15 cellular contexts compared by ENCODE assay signal in the genomic region with DNA sequence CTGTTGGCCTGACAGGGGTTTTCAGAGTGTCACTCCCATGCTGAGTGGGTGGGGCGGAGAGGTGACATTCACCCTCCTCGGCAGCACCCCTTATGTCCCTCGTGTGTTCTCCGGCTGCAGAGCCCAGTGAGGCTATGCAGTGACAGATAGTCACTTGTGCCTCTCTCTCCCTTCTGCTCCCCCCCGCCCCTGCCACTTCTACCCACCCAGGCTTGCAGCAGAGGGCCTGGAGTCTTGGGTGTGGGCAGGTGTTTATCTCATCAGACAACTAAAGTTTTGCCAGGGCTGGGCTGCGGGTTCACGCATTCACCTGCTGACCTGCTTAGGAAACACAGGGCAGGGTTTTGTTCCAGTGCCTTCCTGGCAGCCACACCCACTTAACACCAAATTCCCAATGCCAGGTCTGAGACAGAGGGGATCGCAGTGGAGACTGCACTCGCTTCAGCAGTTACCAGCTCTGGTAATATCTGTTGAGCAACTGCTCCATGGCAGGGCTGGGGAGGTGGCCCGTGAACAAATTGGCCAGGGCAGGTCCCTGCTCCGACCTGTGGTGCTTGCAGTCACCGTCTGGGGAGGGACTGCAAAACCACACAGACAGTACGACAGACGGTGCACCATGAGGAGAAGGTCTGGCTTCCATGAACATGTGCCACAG. TPM values are rescaled to one million over a fixed set of nuclear protein-coding genes. Genes with fewer than 3 reads are reported as not detected.
DNase-seq lines count a peak whose midpoint lies in the region; ATAC-seq and TF ChIP-seq lines count a peak whose summit lies in the region.
"Had no signal": no experiment of that assay in that cellular context is flagged by ENCODE, and none has a peak within 500 bp of the region (broad histone marks: within the 10 kb centered on the region; RNA-seq: fewer than 3 reads in every experiment).

No MANE protein-coding gene starts in this region.

- H3K36me3 ChIP-seq in HUES48 (ENCODE audit: control insufficient read depth, insufficient read depth, low read length) = no peaks in the 10 kb centered on the region

- H3K27ac ChIP-seq in HUES48 (ENCODE audit: low read depth, low read length) = peak overlapping the region; percentile 38
- H3K27ac ChIP-seq: KMS-11, testis had no signal

- no peaks in the 10 kb centered on the region for H3K9me3 Mint-ChIP-seq in stimulated activated effector memory CD8-positive, alpha-beta T cell treated with anti-CD3 and anti-CD28 coated beads, Interleukin-12 subunit alpha, Interleukin-12 subunit beta, amount 100 ng/mL, for 72 hours
- no peaks in the 10 kb centered on the region for H3K9me3 Mint-ChIP-seq in endothelial cell (ENCODE audit: unreplicated experiment)

- peaks cover 6% of the 10 kb centered on the region for H3K27me3 Mint-ChIP-seq in endothelial cell (ENCODE audit: unreplicated experiment)

- no peaks in the 10 kb centered on the region for H3K27me3 ChIP-seq in HUES48 (ENCODE audit: control insufficient read depth, insufficient read depth, low read length)
- H3K27me3 ChIP-seq: testis had no signal

- ATAC-seq in left lobe of liver (peak; percentile 78), GM18867 (IDR thresholded peaks at IDR 0.05; ENCODE audit: unreplicated experiment) (no peak), HG03432 (IDR thresholded peaks at IDR 0.05; ENCODE audit: unreplicated experiment) (no peak)
- ATAC-seq in stimulated activated effector memory CD8-positive, alpha-beta T cell treated with anti-CD3 and anti-CD28 coated beads, Interleukin-12 subunit alpha, Interleukin-12 subunit beta, amount 100 ng/mL, for 72 hours = peak; percentile 42

- no peak overlapping the region for H3K4me3 Mint-ChIP-seq in stimulated activated effector memory CD8-positive, alpha-beta T cell treated with anti-CD3 and anti-CD28 coated beads, Interleukin-12 subunit alpha, Interleukin-12 subunit beta, amount 100 ng/mL, for 72 hours
- H3K4me3 Mint-ChIP-seq in endothelial cell (ENCODE audit: unreplicated experiment) = no peak overlapping the region

- no peak for TF ChIP-seq CTCF in endothelial cell (IDR thresholded peaks at IDR 0.05; ENCODE audit: unreplicated experiment)

- peaks cover 66% of the 10 kb centered on the region for H3K4me1 ChIP-seq in HUES48 (ENCODE audit: control insufficient read depth, insufficient read depth, low read length)

- H3K4me3 ChIP-seq in HUES48 (ENCODE audit: low read depth, low read length) = no peak overlapping the region
- H3K4me3 ChIP-seq: testis had no signal

- H3K36me3 Mint-ChIP-seq in stimulated activated effector memory CD8-positive, alpha-beta T cell treated with anti-CD3 and anti-CD28 coated beads, Interleukin-12 subunit alpha, Interleukin-12 subunit beta, amount 100 ng/mL, for 72 hours = no peaks in the 10 kb centered on the region
- H3K36me3 Mint-ChIP-seq in endothelial cell (ENCODE audit: low read depth, unreplicated experiment) = no peaks in the 10 kb centered on the region

- peak overlapping the region; percentile 71 for H3K27ac Mint-ChIP-seq in stimulated activated effector memory CD8-positive, alpha-beta T cell treated with anti-CD3 and anti-CD28 coated beads, Interleukin-12 subunit alpha, Interleukin-12 subunit beta, amount 100 ng/mL, for 72 hours
- no peak overlapping the region for H3K27ac Mint-ChIP-seq in endothelial cell (ENCODE audit: unreplicated experiment)

- no peaks in the 10 kb centered on the region for H3K9me3 ChIP-seq in HUES48 (ENCODE audit: control insufficient read depth, insufficient read depth, low read length)
- H3K9me3 ChIP-seq: testis had no signal

- no peak overlapping the region for H3K9ac ChIP-seq in HUES48 (ENCODE audit: low read depth, low read length)
- H3K9ac ChIP-seq: KMS-11 had no signal

- peak; percentile 49 for DNase-seq in SW480 (ENCODE audit: low spot score)
- peak; percentile 86 for DNase-seq in left lobe of liver (ENCODE audit: low spot score)
- no peak for DNase-seq in stimulated activated effector memory CD8-positive, alpha-beta T cell treated with anti-CD3 and anti-CD28 coated beads, Interleukin-12 subunit alpha, Interleukin-12 subunit beta, amount 100 ng/mL, for 72 hours (ENCODE audit: low spot score in 2 of 2)
- DNase-seq in endothelial cell (ENCODE audit: low spot score) = no peak
- DNase-seq: activated CD8-positive, alpha-beta memory T cell treated with anti-CD3 and anti-CD28 coated beads for 24 hours; AML-193; NCI-H1048; SHP77; stimulated activated CD4-positive, alpha-beta T cell treated with anti-CD3 and anti-CD28 coated beads, Interleukin-4, amount 100 ng/mL, for 4 hours; stimulated activated CD8-positive, alpha-beta memory T cell treated with anti-CD3 and anti-CD28 coated beads, Interleukin-4, amount 100 ng/mL, for 48 hours; testis had no signal

- peaks cover 18% of the 10 kb centered on the region for H3K4me1 Mint-ChIP-seq in stimulated activated effector memory CD8-positive, alpha-beta T cell treated with anti-CD3 and anti-CD28 coated beads, Interleukin-12 subunit alpha, Interleukin-12 subunit beta, amount 100 ng/mL, for 72 hours
- H3K4me1 Mint-ChIP-seq in endothelial cell (ENCODE audit: unreplicated experiment) = peaks cover 47% of the 10 kb centered on the region

RNA-seq across cellular contexts. Expression of a gene that starts 50.5 kb away (rescaled TPM):
- total RNA-seq in left lobe of liver (5.7 TPM), endothelial cell (ENCODE audit: unreplicated experiment) (12.6 TPM)

Comparison
In these comparisons a context has a peak if more than half of its experiments do, and no peak if none do; other contexts are left out.
1. DNase-seq: peak in SW480 (single experiment) and left lobe of liver (single experiment); none in stimulated activated effector memory CD8-positive, alpha-beta T cell treated with anti-CD3 and anti-CD28 coated beads, Interleukin-12 subunit alpha, Interleukin-12 subunit beta, amount 100 ng/mL, for 72 hours (0 of 2) and endothelial cell (single experiment).
2. ATAC-seq: peak in left lobe of liver (single experiment) and stimulated activated effector memory CD8-positive, alpha-beta T cell treated with anti-CD3 and anti-CD28 coated beads, Interleukin-12 subunit alpha, Interleukin-12 subunit beta, amount 100 ng/mL, for 72 hours (single experiment); none in GM18867 (single experiment) and HG03432 (single experiment).